In genomic region chr3:84959470-84960380, GRCh38 we compare ENCODE assay signal across 9 cellular contexts. TPM values are rescaled to one million over a fixed set of nuclear protein-coding genes. Genes with fewer than 3 reads are reported as not detected.
DNase-seq lines count a peak whose midpoint lies in the region; ATAC-seq and TF ChIP-seq lines count a peak whose summit lies in the region.
"Had no signal": no experiment of that assay in that cellular context is flagged by ENCODE, and none has a peak within 500 bp of the region (broad histone marks: within the 10 kb centered on the region; RNA-seq: fewer than 3 reads in every experiment).

No MANE protein-coding gene starts in this region.

- H3K4me1 Mint-ChIP-seq in activated B cell treated with CpG ODN at 0.5 μM for 24 hours (peaks cover 19% of the 10 kb centered on the region), HFFc6 (ENCODE audit: low read depth) (no peaks in the 10 kb centered on the region)
- H3K4me1 Mint-ChIP-seq in stimulated activated effector memory CD8-positive, alpha-beta T cell treated with anti-CD3 and anti-CD28 coated beads, Interleukin-12 subunit alpha, Interleukin-12 subunit beta, amount 100 ng/mL, for 72 hours: peaks cover 9% of the 10 kb centered on the region

- no peak overlapping the region for H3K27ac Mint-ChIP-seq in activated B cell treated with CpG ODN at 0.5 μM for 24 hours
- no peak overlapping the region for H3K27ac Mint-ChIP-seq in stimulated activated effector memory CD8-positive, alpha-beta T cell treated with anti-CD3 and anti-CD28 coated beads, Interleukin-12 subunit alpha, Interleukin-12 subunit beta, amount 100 ng/mL, for 72 hours
- no peak overlapping the region for H3K27ac Mint-ChIP-seq in HFFc6

- peaks cover 2% of the 10 kb centered on the region for H3K9me3 Mint-ChIP-seq in activated B cell treated with CpG ODN at 0.5 μM for 24 hours
- peaks cover 6% of the 10 kb centered on the region for H3K9me3 Mint-ChIP-seq in stimulated activated effector memory CD8-positive, alpha-beta T cell treated with anti-CD3 and anti-CD28 coated beads, Interleukin-12 subunit alpha, Interleukin-12 subunit beta, amount 100 ng/mL, for 72 hours
- H3K9me3 Mint-ChIP-seq in HFFc6: peaks cover under 1% of the 10 kb centered on the region; the same call in 1 of the 2 replicates

- H3K27me3 Mint-ChIP-seq in activated B cell treated with CpG ODN at 0.5 μM for 24 hours (peaks cover 34% of the 10 kb centered on the region), HFFc6 (ENCODE audit: insufficient read depth) (peaks cover 10% of the 10 kb centered on the region)

- POLR2A ChIA-PET in activated B cell treated with CpG ODN at 0.5 μM for 24 hours (lab: Charles Lee): no interaction called here

- H3K36me3 Mint-ChIP-seq in activated B cell treated with CpG ODN at 0.5 μM for 24 hours (ENCODE audit: low read depth) (no peaks in the 10 kb centered on the region), HFFc6 (ENCODE audit: low read depth) (no peaks in the 10 kb centered on the region)
- no peaks in the 10 kb centered on the region for H3K36me3 Mint-ChIP-seq in stimulated activated effector memory CD8-positive, alpha-beta T cell treated with anti-CD3 and anti-CD28 coated beads, Interleukin-12 subunit alpha, Interleukin-12 subunit beta, amount 100 ng/mL, for 72 hours

- peak overlapping the region; percentile 64 for H3K4me3 Mint-ChIP-seq in activated B cell treated with CpG ODN at 0.5 μM for 24 hours
- H3K4me3 Mint-ChIP-seq in stimulated activated effector memory CD8-positive, alpha-beta T cell treated with anti-CD3 and anti-CD28 coated beads, Interleukin-12 subunit alpha, Interleukin-12 subunit beta, amount 100 ng/mL, for 72 hours: peak overlapping the region; percentile 33
- no peak overlapping the region for H3K4me3 Mint-ChIP-seq in HFFc6

- CTCF ChIA-PET in activated B cell treated with CpG ODN at 0.5 μM for 24 hours (lab: Charles Lee): no interaction called here

- ATAC-seq in activated B cell treated with CpG ODN at 0.5 μM for 24 hours (ENCODE audit: low read depth): no peak
- ATAC-seq in stimulated activated effector memory CD8-positive, alpha-beta T cell treated with anti-CD3 and anti-CD28 coated beads, Interleukin-12 subunit alpha, Interleukin-12 subunit beta, amount 100 ng/mL, for 72 hours: no peak
- no peak for ATAC-seq in GM18868 (IDR thresholded peaks at IDR 0.05; ENCODE audit: unreplicated experiment)

- TF ChIP-seq CTCF in activated B cell treated with CpG ODN at 0.5 μM for 24 hours (IDR thresholded peaks at IDR 0.05): no peak
- TF ChIP-seq CTCF in HFFc6 (IDR thresholded peaks at IDR 0.05): no peak

- DNase-seq in DMS53 (lab: John Stamatoyannopoulos, UW): peak; percentile 38
- DNase-seq in DMS53 treated with DMSO at 0.1 percent for 48 hours (lab: John Stamatoyannopoulos, UW; ENCODE audit: unreplicated experiment): no peak
- DNase-seq in activated B cell treated with CpG ODN at 0.5 μM for 24 hours: no peak
- DNase-seq in iPS DF 19.7 (ENCODE audit: low read depth, low spot score): peak; percentile 30
- DNase-seq in stimulated activated effector memory CD8-positive, alpha-beta T cell treated with anti-CD3 and anti-CD28 coated beads, Interleukin-12 subunit alpha, Interleukin-12 subunit beta, amount 100 ng/mL, for 72 hours (ENCODE audit: low spot score in 2 of 2): no peak
- no peak for DNase-seq in HFFc6
- no peak for DNase-seq in NCI-H1694 (lab: John Stamatoyannopoulos, UW)

- intact Hi-C loops in activated B cell treated with CpG ODN at 0.5 μM for 24 hours (cut with micrococcal nuclease): no loop called here

RNA-seq across cellular contexts. Expression of gene CADM2, which starts 0.9 kb away (rescaled TPM):
- not detected in 2 replicates for total RNA-seq in activated B cell treated with CpG ODN at 0.5 μM for 24 hours
- total RNA-seq in HFFc6 (2021; fragmentation: NEBNext Ultra II Directional; extraction: Animal tissue kit (Norgen Biotek cat#: 25700)): not detected
- total RNA-seq: SJSA1 had no signal

Comparison
In these comparisons a context has a peak if more than half of its experiments do, and no peak if none do; other contexts are left out.
1. DNase-seq: peak in DMS53 (single experiment) and iPS DF 19.7 (single experiment); none in DMS53 treated with DMSO at 0.1 percent for 48 hours (single experiment), activated B cell treated with CpG ODN at 0.5 μM for 24 hours (single experiment), stimulated activated effector memory CD8-positive, alpha-beta T cell treated with anti-CD3 and anti-CD28 coated beads, Interleukin-12 subunit alpha, Interleukin-12 subunit beta, amount 100 ng/mL, for 72 hours (0 of 2), HFFc6 (single experiment) and NCI-H1694 (single experiment).